Comparison of ENCODE assay signal across 21 cellular contexts in genomic region chr2:170652637-170653417, GRCh38.
DNase-seq lines count a peak whose midpoint lies in the region; ATAC-seq, FAIRE-seq and TF ChIP-seq lines count a peak whose summit lies in the region.
"Had no signal": no experiment of that assay in that cellular context is flagged by ENCODE, and none has a peak within 500 bp of the region (broad histone marks: within the 10 kb centered on the region; RNA-seq: fewer than 3 reads in every experiment).

No MANE protein-coding gene starts in this region.

- 28% methylated on average over 5 of the region's 5 CpGs for WGBS in K562 (ENCODE audit: insufficient coverage, low coverage, missing lambda C conversion rate)

- peak overlapping the region; percentile 22 for H3K27ac Mint-ChIP-seq in mesothelial cell of epicardium
- H3K27ac Mint-ChIP-seq: B cell, GM23338, HFFc6 had no signal

- DNase-seq in SW480 (ENCODE audit: low spot score) (peak; percentile 48), K562 (ENCODE audit: extremely low read depth in 1 of 4, low spot score in 3 of 4) (no peak), mesothelial cell of epicardium (ENCODE audit: low spot score in 2 of 2, unreplicated experiment in 2 of 2) (no peak), PC-3 (no peak), NCI-H1930 (lab: John Stamatoyannopoulos, UW) (no peak), GM13977 (ENCODE audit: low spot score) (no peak), kidney (no peak)
- DNase-seq: C1 segment of cervical spinal cord; Caco-2; CD4-positive, CD25-positive, alpha-beta regulatory T cell; CD8-positive, alpha-beta memory T cell; H7; HFFc6 had no signal

- H3K36me3 ChIP-seq in BLaER1 (no peaks in the 10 kb centered on the region), K562 (ENCODE audit: control insufficient read depth, insufficient read depth, low read length) (no peaks in the 10 kb centered on the region), PC-3 (ENCODE audit: low read depth, low read length) (no peaks in the 10 kb centered on the region), kidney (ENCODE audit: control insufficient read depth in 1 of 2, insufficient read depth in 2 of 2, low read length in 2 of 2) (no peaks in the 10 kb centered on the region)

- no peaks in the 10 kb centered on the region for H3K27me3 Mint-ChIP-seq in mesothelial cell of epicardium (ENCODE audit: low read depth)
- H3K27me3 Mint-ChIP-seq: CD4-positive, CD25-positive, alpha-beta regulatory T cell had no signal

- intact Hi-C loops in K562 (cut with micrococcal nuclease) (no loop called here), PC-3 (cut with micrococcal nuclease) (no loop called here), kidney (cut with DNase I) (no loop called here)

- no peak overlapping the region for H3K4me3 Mint-ChIP-seq in mesothelial cell of epicardium
- H3K4me3 Mint-ChIP-seq: B cell, GM23338, HFFc6 had no signal

- POLR2A ChIA-PET in K562 (lab: Yijun Ruan, JAX): interaction anchor here (0.5 kb wide), 1 partner anchor 174 kb away, joined by 3 read pairs; no protein-coding TSS in a partner anchor
- POLR2A ChIA-PET in PC-3 (lab: Charles Lee; ENCODE audit: unreplicated experiment): interaction anchor here (0.7 kb wide), 1 partner anchor 86 kb away, joined by 5 read pairs; no protein-coding TSS in a partner anchor

- ATAC-seq in K562 (no peak; the same call in 2 of the 3 replicates), PC-3 (no peak)
- ATAC-seq: HCT116 had no signal

- TF ChIP-seq CTCF in K562 (IDR thresholded peaks at IDR 0.05 in 2 of 3, conservative IDR thresholded peaks at IDR 0.05 in 1 of 3; ENCODE audit: insufficient read depth in 2 of 3, low read depth in 1 of 3, low read length in 3 of 3) (no peak), mesothelial cell of epicardium (IDR thresholded peaks at IDR 0.05; ENCODE audit: unreplicated experiment) (no peak), PC-3 (conservative IDR thresholded peaks at IDR 0.05; ENCODE audit: low read depth, low read length) (no peak), GM13977 (IDR thresholded peaks at IDR 0.05; ENCODE audit: extremely low read depth, insufficient read depth, missing control alignments) (no peak), kidney (IDR thresholded peaks at IDR 0.05; ENCODE audit: borderline replicate concordance, extremely low read depth, insufficient read depth) (no peak)

- H3K4me2 ChIP-seq in BLaER1 (peak overlapping the region; percentile 18; the same call in 1 of the 2 replicates), K562 (ENCODE audit: insufficient read depth, low read length) (no peak overlapping the region), PC-3 (ENCODE audit: low read length) (no peak overlapping the region)

- BruUV-seq in K562 (replicated peaks; lab: Mats Ljungman, UMichigan) (no TSS peak), PC-3 (replicated peaks; lab: Mats Ljungman, UMichigan) (no TSS peak)

- H3K36me3 Mint-ChIP-seq in mesothelial cell of epicardium: peaks cover 4% of the 10 kb centered on the region
- H3K36me3 Mint-ChIP-seq: CD4-positive, CD25-positive, alpha-beta regulatory T cell had no signal

- H3K4me1 ChIP-seq in BLaER1 (peaks cover 30% of the 10 kb centered on the region), K562 (replicated peaks in 1 of 2; ENCODE audit: control insufficient read depth in 2 of 2, insufficient read depth in 2 of 2, low read length in 2 of 2) (peaks cover 3 to 6% of the 10 kb centered on the region in 2 experiments; a peak in 3 of 5 replicates), PC-3 (ENCODE audit: insufficient read depth, low read length) (no peaks in the 10 kb centered on the region), kidney (ENCODE audit: control insufficient read depth in 1 of 2, insufficient read depth in 1 of 2, low read depth in 1 of 2, low read length in 2 of 2) (no peaks in the 10 kb centered on the region)
- H3K4me1 ChIP-seq: Caco-2 had no signal

- H3F3A ChIP-seq in PC-3 (ENCODE audit: low read length, unreplicated experiment): no peaks in the 10 kb centered on the region

- peaks cover 34% of the 10 kb centered on the region for H3K4me1 Mint-ChIP-seq in mesothelial cell of epicardium
- H3K4me1 Mint-ChIP-seq: B cell had no signal

- H3K9me2 ChIP-seq in PC-3 (replicated peaks; ENCODE audit: low read length): no peaks in the 10 kb centered on the region

- no peak overlapping the region for H3K27ac ChIP-seq in BLaER1
- H3K27ac ChIP-seq in K562 (ENCODE audit: extremely low read depth, low read depth, low read length): no peak overlapping the region
- H3K27ac ChIP-seq in PC-3 (ENCODE audit: low read length): no peak overlapping the region
- no peak overlapping the region for H3K27ac ChIP-seq in kidney (ENCODE audit: low read depth in 2 of 2, low read length in 2 of 2)

- TF ChIP-seq EP300 in K562 (IDR thresholded peaks at IDR 0.05; ENCODE audit: low read length): no peak

- H2AFZ ChIP-seq in K562 (ENCODE audit: low read depth, low read length): no peak overlapping the region
- H2AFZ ChIP-seq in PC-3 (ENCODE audit: low read length): no peak overlapping the region

- H4K20me1 ChIP-seq in BLaER1: no peaks in the 10 kb centered on the region
- H4K20me1 ChIP-seq in K562 (replicated peaks; ENCODE audit: control insufficient read depth, insufficient read depth, low read length): no peaks in the 10 kb centered on the region
- no peaks in the 10 kb centered on the region for H4K20me1 ChIP-seq in PC-3 (ENCODE audit: low read length)

- H3K9ac ChIP-seq in BLaER1: no peak overlapping the region
- no peak overlapping the region for H3K9ac ChIP-seq in K562 (ENCODE audit: insufficient read depth in 1 of 2, low read depth in 2 of 2, low read length in 2 of 2)
- H3K9ac ChIP-seq in PC-3 (ENCODE audit: low read length): no peak overlapping the region
- no peak overlapping the region for H3K9ac ChIP-seq in kidney (ENCODE audit: low read length in 2 of 2)

- FAIRE-seq in K562 (lab: Jason Lieb, UNC) (no peak), kidney (lab: Jason Lieb, UNC) (no peak)
- FAIRE-seq: D721Med, G401.6, GM12891, GM18507 had no signal

- no peak overlapping the region for H3K4me3 ChIP-seq in BLaER1
- H3K4me3 ChIP-seq in K562: no peak overlapping the region
- no peak overlapping the region for H3K4me3 ChIP-seq in PC-3 (ENCODE audit: low read length)
- no peak overlapping the region for H3K4me3 ChIP-seq in kidney (ENCODE audit: low read length in 2 of 2)
- H3K4me3 ChIP-seq: GM23338 had no signal

- CTCF ChIA-PET in K562 (lab: Yijun Ruan, JAX; ENCODE audit: low intra/inter-chr PET ratio): no interaction called here
- CTCF ChIA-PET in PC-3 (lab: Charles Lee): no interaction called here

- TF ChIP-seq RAD21 in K562 (CRISPR knock-in tag; conservative IDR thresholded peaks at IDR 0.05 in 1 of 2, IDR thresholded peaks at IDR 0.05 in 1 of 2): no peak

- H3K27me3 ChIP-seq in BLaER1 (no peaks in the 10 kb centered on the region; the same call in 1 of the 2 replicates), K562 (ENCODE audit: control insufficient read depth in 2 of 2, insufficient read depth in 2 of 2, low read length in 2 of 2) (0 out of 5 replicates have a peak, but pooled peaks cover 2 to 4% of the 10 kb centered on the region in 2 experiments), PC-3 (ENCODE audit: low read length) (no peaks in the 10 kb centered on the region)

- no peaks in the 10 kb centered on the region for H3K9me3 ChIP-seq in BLaER1
- no peaks in the 10 kb centered on the region for H3K9me3 ChIP-seq in K562 (replicated peaks; ENCODE audit: control insufficient read depth, insufficient read depth, low read depth, low read length)
- H3K9me3 ChIP-seq in PC-3 (ENCODE audit: low read length): no peaks in the 10 kb centered on the region
- no peaks in the 10 kb centered on the region for H3K9me3 ChIP-seq in kidney (ENCODE audit: control insufficient read depth in 1 of 2, low read length in 2 of 2)
- H3K9me3 ChIP-seq: Caco-2 had no signal

- H3K79me2 ChIP-seq in K562 (ENCODE audit: control insufficient read depth, insufficient read depth, low read length): no peaks in the 10 kb centered on the region
- H3K79me2 ChIP-seq in PC-3 (ENCODE audit: low read length): no peaks in the 10 kb centered on the region

- no peaks in the 10 kb centered on the region for H3K9me3 Mint-ChIP-seq in mesothelial cell of epicardium
- H3K9me3 Mint-ChIP-seq: GM23338 had no signal

- in situ Hi-C loops in K562 (cut with MboI): no loop called here
- in situ Hi-C loops in GM13977 (cut with MboI; ENCODE audit: low pct_unique_long_range_greater_than_20kb, low sequenced_read_pairs, unreplicated experiment): no loop called here

- no peaks in the 10 kb centered on the region for H3K9me1 ChIP-seq in K562 (ENCODE audit: control insufficient read depth, insufficient read depth, low read length)

- no peak for TF ChIP-seq POLR2A in K562 (conservative IDR thresholded peaks at IDR 0.05)

TF ChIP-seq in K562, 482 proteins besides CTCF, POLR2A, EP300 and RAD21 (continues in another document):
- TF ChIP-seq MAFG (tag; conservative IDR thresholded peaks at IDR 0.05): no peak
- TF ChIP-seq MIER1 (IDR thresholded peaks at IDR 0.05; ENCODE audit: low read depth): no peak
- TF ChIP-seq ZNF253 (CRISPR knock-in tag; conservative IDR thresholded peaks at IDR 0.05): no peak
- TF ChIP-seq HMGN3 (IDR thresholded peaks at IDR 0.05; ENCODE audit: borderline replicate concordance, extremely low read depth, insufficient read length, low read depth, low read length): no peak
- TF ChIP-seq GTF3C2 (IDR thresholded peaks at IDR 0.05; ENCODE audit: borderline replicate concordance, extremely low read depth, insufficient read length): no peak
